In genomic region chr4:108168213-108168671, GRCh38 we compare ENCODE assay signal across 8 cellular contexts. TPM values are rescaled to one million over a fixed set of nuclear protein-coding genes. Genes with fewer than 3 reads are reported as not detected.
DNase-seq lines count a peak whose midpoint lies in the region; ATAC-seq and TF ChIP-seq lines count a peak whose summit lies in the region.

No MANE protein-coding gene starts in this region.

- no peaks in the 10 kb centered on the region for H3K9me3 ChIP-seq in heart left ventricle

- no peak for TF ChIP-seq POLR2A in heart left ventricle (IDR thresholded peaks at IDR 0.05)

- 0 to 1% (median 0%) methylated on average over 23 to 24 of the region's 24 CpGs for whole genome bisulfite sequencing in heart left ventricle, 4 donors

- H3K27me3 Mint-ChIP-seq in stimulated activated memory B cell treated with anti-CD40 and anti-IgM and Interleukin-4, amounts not matched to agents 10 μg/mL and 1 μg/mL and 100 μg/mL, for 72 hours, result peaks cover 74% of the 10 kb centered on the region

- peak overlapping the region; percentile 87 for H3K4me3 Mint-ChIP-seq in stimulated activated memory B cell treated with anti-CD40 and anti-IgM and Interleukin-4, amounts not matched to agents 10 μg/mL and 1 μg/mL and 100 μg/mL, for 72 hours

- H3K36me3 Mint-ChIP-seq in stimulated activated memory B cell treated with anti-CD40 and anti-IgM and Interleukin-4, amounts not matched to agents 10 μg/mL and 1 μg/mL and 100 μg/mL, for 72 hours, result no peaks in the 10 kb centered on the region

- DNase-seq in heart left ventricle (no peak), Right ventricle myocardium inferior (ENCODE audit: missing footprints) (no peak), hepatic stellate cell (ENCODE audit: low spot score) (peak; percentile 41), SW480 (ENCODE audit: low spot score) (no peak)

- peak overlapping the region; percentile 37 to 71 (median 56) for H3K4me3 ChIP-seq in heart left ventricle
- H3K4me3 ChIP-seq in WI38 (ENCODE audit: low read depth, low read length), result peak overlapping the region; percentile 68

- H3K36me3 ChIP-seq in heart left ventricle, result no peaks in the 10 kb centered on the region

- peak overlapping the region in 3 of 12 donors; percentile 29 to 67 (median 58) for H3K27ac ChIP-seq in heart left ventricle

- intact Hi-C loops in heart left ventricle (cut with DNase I), result loop anchor here in 2 of 10 donors (10.0 kb wide), 3 partner anchors 157 to 407 kb away; no protein-coding TSS in a partner anchor
- intact Hi-C loops in Right ventricle myocardium inferior (cut with DNase I), result no loop called here

- H3K4me1 ChIP-seq in heart left ventricle, result peaks cover 0 to 52% (median 19%) of the 10 kb centered on the region in 12 donors

- TF ChIP-seq CTCF in heart left ventricle (IDR thresholded peaks at IDR 0.05), result no peak
- TF ChIP-seq CTCF in WI38 (IDR thresholded peaks at IDR 0.05; ENCODE audit: low read depth, low read length), result no peak

- peak overlapping the region; percentile 65 for H3K27ac Mint-ChIP-seq in stimulated activated memory B cell treated with anti-CD40 and anti-IgM and Interleukin-4, amounts not matched to agents 10 μg/mL and 1 μg/mL and 100 μg/mL, for 72 hours

- H3K4me1 Mint-ChIP-seq in stimulated activated memory B cell treated with anti-CD40 and anti-IgM and Interleukin-4, amounts not matched to agents 10 μg/mL and 1 μg/mL and 100 μg/mL, for 72 hours, result peaks cover 60% of the 10 kb centered on the region

- H3K9me3 Mint-ChIP-seq in stimulated activated memory B cell treated with anti-CD40 and anti-IgM and Interleukin-4, amounts not matched to agents 10 μg/mL and 1 μg/mL and 100 μg/mL, for 72 hours, result no peaks in the 10 kb centered on the region

- H3K27me3 ChIP-seq in heart left ventricle, result peaks cover 32 to 97% (median 86%) of the 10 kb centered on the region in 9 donors

- ATAC-seq in heart left ventricle, result no peak
- ATAC-seq in Right ventricle myocardium inferior, result no peak
- ATAC-seq in stimulated activated memory B cell treated with anti-CD40 and anti-IgM and Interleukin-4, amounts not matched to agents 10 μg/mL and 1 μg/mL and 100 μg/mL, for 72 hours, result no peak
- ATAC-seq in HG03280 (IDR thresholded peaks at IDR 0.05; ENCODE audit: unreplicated experiment), result no peak
- ATAC-seq in HG02588 (IDR thresholded peaks at IDR 0.05; ENCODE audit: unreplicated experiment), result no peak

RNA-seq across cellular contexts. Expression of gene LEF1, which starts 0.5 kb away (rescaled TPM):
- 1 to 10 TPM in 5 of 9 donors, under 1 TPM in 3, not detected in 1; 0.16 to 3.0 (median 1.9) TPM for total RNA-seq in heart left ventricle
- under 1 TPM; 0.08 to 0.57 TPM for polyA plus RNA-seq in heart left ventricle
- 0.32 TPM for total RNA-seq in Right ventricle myocardium inferior
